Comparison of ENCODE assay signal across 8 cellular contexts in the genomic region with DNA sequence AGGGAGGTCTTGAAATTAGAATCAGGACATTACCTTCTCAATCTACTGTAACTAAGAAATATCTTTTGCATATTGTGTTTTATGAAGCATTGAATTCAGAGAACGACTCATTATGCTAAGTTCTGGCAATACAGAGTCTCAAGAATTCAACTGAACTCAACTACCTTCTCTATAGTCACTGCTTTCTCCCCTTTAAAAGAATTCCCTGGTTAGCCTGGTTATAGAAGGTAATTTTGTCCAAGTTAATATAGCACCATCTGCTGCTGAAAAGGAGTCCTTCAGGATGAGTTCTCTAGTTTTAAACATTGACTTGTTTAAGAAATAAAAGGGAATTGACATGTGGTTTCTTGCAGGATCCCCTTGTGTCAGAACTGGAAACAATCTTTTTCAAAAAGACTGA.
A peak's percentile ranks its signal among the peaks of the same experiment; 100 is the strongest.
DNase-seq lines count a peak whose midpoint lies in the region; ATAC-seq and TF ChIP-seq lines count a peak whose summit lies in the region.
"Had no signal": no experiment of that assay in that cellular context is flagged by ENCODE, and none has a peak within 500 bp of the region (broad histone marks: within the 10 kb centered on the region; RNA-seq: fewer than 3 reads in every experiment).

No MANE protein-coding gene starts in this region.

- H3K4me3 ChIP-seq in PC-9 (no peak overlapping the region), fibroblast of lung (replicated peaks in 1 of 4; ENCODE audit: control extremely low read depth in 1 of 4, insufficient read depth in 1 of 4, low read depth in 3 of 4, low read length in 4 of 4) (no peak overlapping the region)

- H3K56ac ChIP-seq in H9 (ENCODE audit: insufficient read length, low read depth, low read length), result no peak overlapping the region

- H4K91ac ChIP-seq in H9 (ENCODE audit: insufficient read length, low read depth, low read length), result no peak overlapping the region

- no peak overlapping the region for H3K9ac ChIP-seq in H9 (ENCODE audit: extremely low read depth, insufficient read length, low read length)
- H3K9ac ChIP-seq in fibroblast of lung (ENCODE audit: insufficient read depth, low read length), result no peak overlapping the region

- no CpG with 5 or more reads among the region's 1 CpG for WGBS in H9 (ENCODE audit: extremely low coverage, insufficient read length, low lambda C conversion rate)

- no peaks in the 10 kb centered on the region; a peak in 1 of 5 replicates for H3K9me3 Mint-ChIP-seq in H9
- H3K9me3 Mint-ChIP-seq: naive thymus-derived CD8-positive, alpha-beta T cell had no signal

- H3K23ac ChIP-seq in H9 (ENCODE audit: insufficient read length, low read depth, low read length), result no peak overlapping the region

- no peaks in the 10 kb centered on the region for H3K79me2 ChIP-seq in H9 (ENCODE audit: insufficient read depth, low read length)
- H3K79me2 ChIP-seq in PC-9 (ENCODE audit: low read depth), result no peaks in the 10 kb centered on the region
- no peaks in the 10 kb centered on the region for H3K79me2 ChIP-seq in fibroblast of lung (ENCODE audit: control insufficient read depth, insufficient read depth, low read length)

- H3K27ac ChIP-seq in H9 (ENCODE audit: insufficient read length, low read depth, low read length) (no peak overlapping the region), PC-9 (no peak overlapping the region), fibroblast of lung (ENCODE audit: insufficient read depth, low read length) (no peak overlapping the region)

- H3T11ph ChIP-seq in H9 (ENCODE audit: low read length), result no peak overlapping the region

- H3K23me2 ChIP-seq in H9 (ENCODE audit: insufficient read length, low read depth, low read length, poor library complexity, severe bottlenecking), result no peaks in the 10 kb centered on the region

- H2BK5ac ChIP-seq in H9 (ENCODE audit: insufficient read length, low read length), result no peak overlapping the region

- ATAC-seq in sciatic nerve (peak; percentile 73), HG03108 (IDR thresholded peaks at IDR 0.05; ENCODE audit: unreplicated experiment) (no peak), GM18870 (IDR thresholded peaks at IDR 0.05; ENCODE audit: unreplicated experiment) (no peak)
- ATAC-seq: naive thymus-derived CD8-positive, alpha-beta T cell had no signal

- H4K20me1 ChIP-seq in H9 (ENCODE audit: control insufficient read depth, insufficient read depth, insufficient read length) (no peaks in the 10 kb centered on the region), PC-9 (ENCODE audit: insufficient read depth) (no peaks in the 10 kb centered on the region), fibroblast of lung (ENCODE audit: control insufficient read depth, extremely low read depth, insufficient read depth, low read length) (no peaks in the 10 kb centered on the region)

- no peak overlapping the region for H3K27ac Mint-ChIP-seq in H9

- no peak overlapping the region for H2BK15ac ChIP-seq in H9 (ENCODE audit: low read depth, low read length)

- intact Hi-C loops in PC-9 (cut with micrococcal nuclease; ENCODE audit: unreplicated experiment) (loop anchor here (1.0 kb wide), 1 partner anchor 151 kb away; no protein-coding TSS in a partner anchor), sciatic nerve (cut with DNase I) (no loop called here)

- H2BK20ac ChIP-seq in H9 (ENCODE audit: low read depth, low read length, poor library complexity, severe bottlenecking), result no peak overlapping the region

- H3K27me3 Mint-ChIP-seq in H9 (ENCODE audit: low read depth), result peaks cover 3% of the 10 kb centered on the region

- no peaks in the 10 kb centered on the region for H3K9me2 ChIP-seq in PC-9 (ENCODE audit: insufficient read depth)

- 0 out of 4 replicates have a peak, but pooled peaks cover 0 to 3% of the 10 kb centered on the region in 2 experiments for H3K4me1 Mint-ChIP-seq in H9
- H3K4me1 Mint-ChIP-seq: naive thymus-derived CD8-positive, alpha-beta T cell had no signal

- no peak overlapping the region for H3K4me2 ChIP-seq in H9 (ENCODE audit: insufficient read depth, insufficient read length, low read length)
- no peak overlapping the region for H3K4me2 ChIP-seq in PC-9
- no peak overlapping the region for H3K4me2 ChIP-seq in fibroblast of lung (ENCODE audit: extremely low read depth, insufficient read depth, low read length)

- no peak overlapping the region for H2BK120ac ChIP-seq in H9 (ENCODE audit: low read depth, low read length, poor library complexity, severe bottlenecking)

- BruUV-seq in PC-9 (replicated peaks; lab: Mats Ljungman, UMichigan), result no TSS peak

- no peak overlapping the region for H2AK5ac ChIP-seq in H9 (ENCODE audit: insufficient read length, low read length)

- H3K18ac ChIP-seq in H9 (ENCODE audit: insufficient read length, low read depth, low read length), result no peak overlapping the region

- CTCF ChIA-PET in PC-9 (lab: Charles Lee), result no interaction called here

- H3K36me3 Mint-ChIP-seq in H9 (ENCODE audit: insufficient read depth in 1 of 3, low read depth in 3 of 3), result no peaks in the 10 kb centered on the region
- H3K36me3 Mint-ChIP-seq: naive thymus-derived CD8-positive, alpha-beta T cell had no signal

- H2AFZ ChIP-seq in H9 (ENCODE audit: low read length), result no peak overlapping the region
- H2AFZ ChIP-seq in PC-9, result no peak overlapping the region
- no peak overlapping the region for H2AFZ ChIP-seq in fibroblast of lung (ENCODE audit: low read length)

- H3K9me3 ChIP-seq in H9 (ENCODE audit: control insufficient read depth, low read depth, low read length) (no peaks in the 10 kb centered on the region), PC-9 (ENCODE audit: insufficient read depth, low read depth) (no peaks in the 10 kb centered on the region), fibroblast of lung (ENCODE audit: control insufficient read depth, insufficient read depth, low read depth, low read length) (no peaks in the 10 kb centered on the region)

- H3K14ac ChIP-seq in H9 (ENCODE audit: insufficient read depth, low read length), result no peak overlapping the region

- H3K4me1 ChIP-seq in H9 (ENCODE audit: insufficient read depth, low read length) (no peaks in the 10 kb centered on the region), PC-9 (replicated peaks; ENCODE audit: insufficient read depth) (no peaks in the 10 kb centered on the region), fibroblast of lung (ENCODE audit: control insufficient read depth, extremely low read depth, insufficient read depth, low read length) (no peaks in the 10 kb centered on the region)

- no peak overlapping the region for H3K4ac ChIP-seq in H9 (ENCODE audit: low read depth, low read length)

- H4K8ac ChIP-seq in H9 (replicated peaks; ENCODE audit: insufficient read length, low read depth, low read length), result no peak overlapping the region

- H4K5ac ChIP-seq in H9 (ENCODE audit: insufficient read length, low read depth, low read length), result no peak overlapping the region

- H3K27me3 ChIP-seq in H9 (ENCODE audit: insufficient read depth, low read length), result no peaks in the 10 kb centered on the region
- H3K27me3 ChIP-seq in PC-9 (ENCODE audit: insufficient read depth, low read depth), result peaks cover 60% of the 10 kb centered on the region
- no peaks in the 10 kb centered on the region for H3K27me3 ChIP-seq in fibroblast of lung (ENCODE audit: control insufficient read depth, insufficient read depth, low read length)

- H3K36me3 ChIP-seq in PC-9 (ENCODE audit: low read depth) (no peaks in the 10 kb centered on the region), fibroblast of lung (ENCODE audit: control insufficient read depth, insufficient read depth, low read length) (no peaks in the 10 kb centered on the region)

- no peaks in the 10 kb centered on the region for H3K79me1 ChIP-seq in H9 (ENCODE audit: insufficient read depth, low read depth, low read length, poor library complexity, severe bottlenecking)

- no peaks in the 10 kb centered on the region for H3F3A ChIP-seq in PC-9 (ENCODE audit: insufficient read depth, low read depth)

- TF ChIP-seq CTCF in H9 (conservative IDR thresholded peaks at IDR 0.05), result peak; percentile 58
- peak; percentile 50 for TF ChIP-seq CTCF in PC-9 (conservative IDR thresholded peaks at IDR 0.05)
- peak; percentile 53 to 58 for TF ChIP-seq CTCF in fibroblast of lung (conservative IDR thresholded peaks at IDR 0.05 in 1 of 2, IDR thresholded peaks at IDR 0.05 in 1 of 2; ENCODE audit: low read depth in 1 of 2, low read length in 2 of 2)

- POLR2A ChIA-PET in PC-9 (lab: Charles Lee; ENCODE audit: unreplicated experiment), result no interaction called here

- DNase-seq in H9 (no peak), PC-9 (no peak), fibroblast of lung (ENCODE audit: low read depth in 2 of 2) (peak; percentile 49 to 85), sciatic nerve (ENCODE audit: low spot score) (no peak), OCI-M2 (lab: John Stamatoyannopoulos, UW; ENCODE audit: unreplicated experiment) (no peak)
- DNase-seq: naive thymus-derived CD8-positive, alpha-beta T cell had no signal

- no peak overlapping the region for H2BK12ac ChIP-seq in H9 (ENCODE audit: insufficient read length, low read depth, low read length)

- H3K4me3 Mint-ChIP-seq in H9, result no peak overlapping the region
- H3K4me3 Mint-ChIP-seq: naive thymus-derived CD8-positive, alpha-beta T cell had no signal

Comparison
In these comparisons a context has a peak if more than half of its experiments do, and no peak if none do; other contexts are left out.
1. DNase-seq: peak in fibroblast of lung (2 of 2); none in H9 (single experiment), PC-9 (0 of 2), sciatic nerve (single experiment) and OCI-M2 (single experiment).
2. Peak in every context shown above with its lines, with median percentiles within 50 percentile points of each other: CTCF ChIP-seq.